In the genomic region with DNA sequence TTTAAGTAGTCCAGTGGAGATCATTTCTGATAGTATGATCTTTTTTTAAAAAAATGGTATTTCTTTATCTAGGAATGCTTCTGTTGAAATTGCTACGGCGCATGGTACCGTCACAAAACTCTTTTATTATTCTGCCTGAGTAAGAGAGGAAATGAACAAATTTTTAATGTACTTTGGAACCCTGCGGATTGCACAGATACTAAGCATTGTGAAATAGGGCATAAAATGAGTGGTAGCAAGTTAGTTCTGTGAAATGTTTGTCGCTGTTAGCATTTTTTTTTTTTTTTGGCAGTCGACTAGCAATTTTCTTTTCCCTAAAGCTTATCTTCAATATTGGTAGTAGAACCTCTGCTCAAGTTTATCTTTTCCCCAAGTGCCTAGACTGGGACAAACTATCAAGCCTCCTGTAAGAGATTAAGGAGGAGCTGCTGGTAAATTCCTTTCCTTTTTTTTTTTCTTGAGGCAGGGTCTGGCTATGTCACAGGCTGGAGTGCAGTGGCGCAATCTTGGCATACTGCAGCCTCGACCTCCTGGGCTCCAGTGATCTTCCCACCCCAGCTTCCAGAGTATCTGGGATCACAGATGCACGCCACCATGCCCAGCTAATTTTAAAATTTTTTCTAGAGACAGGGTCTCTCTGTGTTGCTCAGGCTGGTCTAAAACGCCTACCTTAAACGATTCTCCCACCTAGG, we compare ENCODE assay signal across 10 cellular contexts. TPM values are rescaled to one million over a fixed set of nuclear protein-coding genes. Genes with fewer than 3 reads are reported as not detected.
A peak's percentile ranks its signal among the peaks of the same experiment; 100 is the strongest.
DNase-seq lines count a peak whose midpoint lies in the region; ATAC-seq and TF ChIP-seq lines count a peak whose summit lies in the region.
"Had no signal": no experiment of that assay in that cellular context is flagged by ENCODE, and none has a peak within 500 bp of the region (broad histone marks: within the 10 kb centered on the region; RNA-seq: fewer than 3 reads in every experiment).

No MANE protein-coding gene starts in this region.

- H3F3A ChIP-seq in smooth muscle cell (ENCODE audit: low read depth): peaks cover 5% of the 10 kb centered on the region

- CTCF ChIA-PET in HEK293 (lab: Yijun Ruan, JAX): interaction anchor here (0.6 to 2.0 kb wide), 4 partner anchors 10 to 211 kb away, joined by 3 to 9 read pairs (median 4); no protein-coding TSS in a partner anchor

- H3K4me3 ChIP-seq in HEK293 (ENCODE audit: low read depth, low read length) (no peak overlapping the region; the same call in 1 of the 2 replicates), adipocyte (ENCODE audit: low read length) (peak overlapping the region; percentile 98), left ventricle myocardium inferior (peak overlapping the region; percentile 92), smooth muscle cell (peak overlapping the region; percentile 74)

- 45% methylated on average over 11 of the region's 11 CpGs for WGBS in smooth muscle cell (ENCODE audit: low lambda C conversion rate)

- ATAC-seq in HG02623 (IDR thresholded peaks at IDR 0.05; ENCODE audit: unreplicated experiment): no peak
- ATAC-seq in HG03039 (IDR thresholded peaks at IDR 0.05; ENCODE audit: unreplicated experiment): no peak

- H3K27me3 ChIP-seq in adipocyte (replicated peaks; ENCODE audit: control insufficient read depth, insufficient read depth, low read length) (no peaks in the 10 kb centered on the region), left ventricle myocardium inferior (ENCODE audit: low read depth) (no peaks in the 10 kb centered on the region), smooth muscle cell (ENCODE audit: low read depth) (no peaks in the 10 kb centered on the region)

- H3K9ac ChIP-seq in adipocyte (ENCODE audit: low read length) (peak overlapping the region; percentile 97), smooth muscle cell (ENCODE audit: low read depth) (peak overlapping the region; percentile 60)

- H3K4me2 ChIP-seq in smooth muscle cell: peak overlapping the region; percentile 91

- POLR2A ChIA-PET in HEK293 (lab: Yijun Ruan, JAX): interaction anchor here (0.7 to 1.7 kb wide), 5 partner anchors 11 to 251 kb away, joined by 3 to 7 read pairs (median 3); no protein-coding TSS in a partner anchor

- H3K4me1 ChIP-seq in HEK293 (ENCODE audit: control insufficient read depth, insufficient read depth, low read length): peaks cover 13% of the 10 kb centered on the region
- H3K4me1 ChIP-seq in adipocyte (ENCODE audit: control insufficient read depth, insufficient read depth, low read length): peaks cover 30% of the 10 kb centered on the region
- H3K4me1 ChIP-seq in left ventricle myocardium inferior: peaks cover 52% of the 10 kb centered on the region
- peaks cover 18% of the 10 kb centered on the region for H3K4me1 ChIP-seq in smooth muscle cell (ENCODE audit: low read depth)

- intact Hi-C loops in left ventricle myocardium inferior (cut with micrococcal nuclease): no loop called here

- peaks cover 83% of the 10 kb centered on the region for H3K79me2 ChIP-seq in smooth muscle cell (ENCODE audit: low read depth)

- TF ChIP-seq CTCF in HEK293 (tag by site-specific recombination; IDR thresholded peaks at IDR 0.05) (no peak), left ventricle myocardium inferior (IDR thresholded peaks at IDR 0.05; ENCODE audit: borderline replicate concordance) (no peak), smooth muscle cell (IDR thresholded peaks at IDR 0.05; ENCODE audit: borderline replicate concordance, insufficient read depth, poor library complexity, severe bottlenecking) (no peak)

- H3K27ac ChIP-seq in HEK293 (ENCODE audit: extremely low read depth, low read depth, low read length) (no peak overlapping the region), left ventricle myocardium inferior (replicated peaks) (peak overlapping the region; percentile 98), smooth muscle cell (ENCODE audit: low read depth) (peak overlapping the region; percentile 73)

- peaks cover 62% of the 10 kb centered on the region for H4K20me1 ChIP-seq in smooth muscle cell (ENCODE audit: low read depth)

- DNase-seq in adipocyte (ENCODE audit: low read depth) (peak; percentile 66), left ventricle myocardium inferior (no peak), smooth muscle cell (lab: John Stamatoyannopoulos, UW; ENCODE audit: unreplicated experiment) (no peak), NCI-H748 (lab: John Stamatoyannopoulos, UW; ENCODE audit: unreplicated experiment) (no peak)
- no peak for DNase-seq in activated CD4-positive, CD25-positive, alpha-beta regulatory T cell treated with anti-CD3 and anti-CD28 coated beads, Interleukin-2, amount 50 U/mL, for 72 hours
- DNase-seq: NCI-H446 treated with DMSO at 0.1 percent for 48 hours; stimulated activated CD4-positive, alpha-beta T cell treated with anti-CD3 and anti-CD28 coated beads, Interleukin-4, amount 100 ng/mL, for 4 hours had no signal

- no peaks in the 10 kb centered on the region for H3K9me3 ChIP-seq in HEK293 (ENCODE audit: control insufficient read depth, insufficient read depth, low read depth, low read length)
- H3K9me3 ChIP-seq in adipocyte (ENCODE audit: control insufficient read depth, low read length): no peaks in the 10 kb centered on the region
- no peaks in the 10 kb centered on the region for H3K9me3 ChIP-seq in left ventricle myocardium inferior (replicated peaks)
- H3K9me3 ChIP-seq in smooth muscle cell (replicated peaks; ENCODE audit: low read depth): no peaks in the 10 kb centered on the region

- no peak overlapping the region for H2AFZ ChIP-seq in smooth muscle cell (ENCODE audit: low read depth)

- H3K36me3 ChIP-seq in HEK293 (ENCODE audit: control insufficient read depth in 2 of 2, insufficient read depth in 1 of 2, low read length in 2 of 2) (peaks cover 0 to 3% of the 10 kb centered on the region in 2 experiments; a peak in 1 of 3 replicates), adipocyte (ENCODE audit: control insufficient read depth, insufficient read depth, low read length, severe bottlenecking) (no peaks in the 10 kb centered on the region), left ventricle myocardium inferior (no peaks in the 10 kb centered on the region), smooth muscle cell (ENCODE audit: low read depth) (no peaks in the 10 kb centered on the region)

TF ChIP-seq in HEK293, 187 proteins besides CTCF, POLR2A, EP300 and RAD21 (continues in another document):
- peak; percentile 40; the same call in 1 of the 2 replicates for TF ChIP-seq ZNF600 (tag by site-specific recombination; IDR thresholded peaks at IDR 0.05)
- TF ChIP-seq, protein P1, sequence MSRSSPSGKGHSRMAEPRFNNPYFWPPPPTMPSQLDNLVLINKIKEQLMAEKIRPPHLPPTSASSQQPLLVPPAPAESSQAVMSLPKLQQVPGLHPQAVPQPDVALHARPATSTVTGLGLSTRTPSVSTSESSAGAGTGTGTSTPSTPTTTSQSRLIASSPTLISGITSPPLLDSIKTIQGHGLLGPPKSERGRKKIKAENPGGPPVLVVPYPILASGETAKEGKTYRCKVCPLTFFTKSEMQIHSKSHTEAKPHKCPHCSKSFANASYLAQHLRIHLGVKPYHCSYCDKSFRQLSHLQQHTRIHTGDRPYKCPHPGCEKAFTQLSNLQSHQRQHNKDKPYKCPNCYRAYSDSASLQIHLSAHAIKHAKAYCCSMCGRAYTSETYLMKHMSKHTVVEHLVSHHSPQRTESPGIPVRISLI (tag by site-specific recombination; IDR thresholded peaks at IDR 0.05): peak; percentile 86
- TF ChIP-seq, protein P2, sequence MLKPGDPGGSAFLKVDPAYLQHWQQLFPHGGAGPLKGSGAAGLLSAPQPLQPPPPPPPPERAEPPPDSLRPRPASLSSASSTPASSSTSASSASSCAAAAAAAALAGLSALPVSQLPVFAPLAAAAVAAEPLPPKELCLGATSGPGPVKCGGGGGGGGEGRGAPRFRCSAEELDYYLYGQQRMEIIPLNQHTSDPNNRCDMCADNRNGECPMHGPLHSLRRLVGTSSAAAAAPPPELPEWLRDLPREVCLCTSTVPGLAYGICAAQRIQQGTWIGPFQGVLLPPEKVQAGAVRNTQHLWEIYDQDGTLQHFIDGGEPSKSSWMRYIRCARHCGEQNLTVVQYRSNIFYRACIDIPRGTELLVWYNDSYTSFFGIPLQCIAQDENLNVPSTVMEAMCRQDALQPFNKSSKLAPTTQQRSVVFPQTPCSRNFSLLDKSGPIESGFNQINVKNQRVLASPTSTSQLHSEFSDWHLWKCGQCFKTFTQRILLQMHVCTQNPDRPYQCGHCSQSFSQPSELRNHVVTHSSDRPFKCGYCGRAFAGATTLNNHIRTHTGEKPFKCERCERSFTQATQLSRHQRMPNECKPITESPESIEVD (tag by site-specific recombination; IDR thresholded peaks at IDR 0.05): peak; percentile 76
- TF ChIP-seq ZNF223 (tag by site-specific recombination; IDR thresholded peaks at IDR 0.05): no peak
- TF ChIP-seq GLIS1 (tag by site-specific recombination; IDR thresholded peaks at IDR 0.05): peak; percentile 19; the same call in 1 of the 2 replicates
- TF ChIP-seq SP7 (tag by site-specific recombination; IDR thresholded peaks at IDR 0.05): no peak
- no peak for TF ChIP-seq ZNF654 (tag by site-specific recombination; IDR thresholded peaks at IDR 0.05; ENCODE audit: low read depth)
- TF ChIP-seq ZBTB48 (tag by site-specific recombination; IDR thresholded peaks at IDR 0.05): no peak
- peak; percentile 70 for TF ChIP-seq OSR2 (tag by site-specific recombination; IDR thresholded peaks at IDR 0.05)
- 0 out of 2 replicates have a peak, but pooled peaks have one; percentile 19 for TF ChIP-seq ZNF394 (tag by site-specific recombination; IDR thresholded peaks at IDR 0.05; ENCODE audit: borderline replicate concordance)
- TF ChIP-seq, protein P3, sequence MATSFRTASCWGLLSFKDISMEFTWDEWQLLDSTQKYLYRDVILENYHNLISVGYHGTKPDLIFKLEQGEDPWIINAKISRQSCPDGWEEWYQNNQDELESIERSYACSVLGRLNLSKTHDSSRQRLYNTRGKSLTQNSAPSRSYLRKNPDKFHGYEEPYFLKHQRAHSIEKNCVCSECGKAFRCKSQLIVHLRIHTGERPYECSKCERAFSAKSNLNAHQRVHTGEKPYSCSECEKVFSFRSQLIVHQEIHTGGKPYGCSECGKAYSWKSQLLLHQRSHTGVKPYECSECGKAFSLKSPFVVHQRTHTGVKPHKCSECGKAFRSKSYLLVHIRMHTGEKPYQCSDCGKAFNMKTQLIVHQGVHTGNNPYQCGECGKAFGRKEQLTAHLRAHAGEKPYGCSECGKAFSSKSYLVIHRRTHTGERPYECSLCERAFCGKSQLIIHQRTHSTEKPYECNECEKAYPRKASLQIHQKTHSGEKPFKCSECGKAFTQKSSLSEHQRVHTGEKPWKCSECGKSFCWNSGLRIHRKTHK (tag by site-specific recombination; IDR thresholded peaks at IDR 0.05): no peak
- TF ChIP-seq ZNF175 (tag by site-specific recombination; IDR thresholded peaks at IDR 0.05): no peak

RNA-seq across cellular contexts. Expression of a gene that starts 2.2 kb away (rescaled TPM):
- 41.9 TPM for total RNA-seq in left ventricle myocardium inferior
- total RNA-seq in smooth muscle cell: 39.8 and 76.5 TPM in 2 replicates
- polyA plus RNA-seq in smooth muscle cell: 36.4 and 41.8 TPM in 2 replicates

RNA-seq across cellular contexts. Expression of a gene that starts 3.0 kb away (rescaled TPM):
- total RNA-seq in left ventricle myocardium inferior: 24.9 TPM
- total RNA-seq in smooth muscle cell: 36.7 and 48.3 TPM in 2 replicates
- 37.7 and 39.9 TPM in 2 replicates for polyA plus RNA-seq in smooth muscle cell

RNA-seq across cellular contexts. Expression of a gene that starts 56.0 kb away (rescaled TPM):
- total RNA-seq in left ventricle myocardium inferior: 6.9 TPM
- total RNA-seq in smooth muscle cell: 39.9 and 41.7 TPM in 2 replicates
- 38.0 and 41.0 TPM in 2 replicates for polyA plus RNA-seq in smooth muscle cell
